19 cellular contexts compared by ENCODE assay signal in the genomic region with DNA sequence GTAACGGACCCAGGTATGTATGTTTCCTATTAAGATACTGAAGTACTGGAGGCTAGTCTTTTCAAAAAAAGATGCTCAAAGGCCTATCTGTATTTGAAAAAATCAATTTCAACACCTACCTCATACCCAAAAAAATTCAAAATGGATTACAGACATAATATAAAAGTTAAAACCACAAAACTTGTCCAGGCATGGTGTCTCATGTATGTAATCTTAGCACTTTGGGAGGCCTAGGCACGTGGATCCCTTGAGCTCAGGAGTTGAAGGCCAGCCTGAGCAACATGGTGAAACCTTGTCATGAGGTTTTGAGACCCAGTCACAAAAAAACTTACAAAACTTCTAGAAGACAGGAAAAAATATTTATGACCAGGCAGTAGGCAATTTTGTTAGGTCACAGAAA. TPM values are rescaled to one million over a fixed set of nuclear protein-coding genes. Genes with fewer than 3 reads are reported as not detected.
DNase-seq lines count a peak whose midpoint lies in the region; ATAC-seq, FAIRE-seq and TF ChIP-seq lines count a peak whose summit lies in the region.
"Had no signal": no experiment of that assay in that cellular context is flagged by ENCODE, and none has a peak within 500 bp of the region (broad histone marks: within the 10 kb centered on the region; RNA-seq: fewer than 3 reads in every experiment).

No MANE protein-coding gene starts in this region.

- H3K4me3 Mint-ChIP-seq in activated CD8-positive, alpha-beta T cell treated with anti-CD3 and anti-CD28 coated beads for 36 hours, result no peak overlapping the region
- no peak overlapping the region for H3K4me3 Mint-ChIP-seq in activated CD8-positive, alpha-beta T cell treated with anti-CD3 and anti-CD28 coated beads, Interleukin-2, amount 10 ng/mL, durations not matched to agents 7 days and 5 days
- H3K4me3 Mint-ChIP-seq in activated naive CD8-positive, alpha-beta T cell treated with anti-CD3 and anti-CD28 coated beads for 36 hours, result no peak overlapping the region
- H3K4me3 Mint-ChIP-seq in activated naive CD8-positive, alpha-beta T cell treated with anti-CD3 and anti-CD28 coated beads, Interleukin-2, amount 50 U/mL, for 24 hours, result no peak overlapping the region

- no peak overlapping the region for H3K4me3 ChIP-seq in bronchial epithelial cell (ENCODE audit: low read depth, low read length)
- H3K4me3 ChIP-seq: K562, MG63, PC-9 had no signal

- FAIRE-seq in bronchial epithelial cell (lab: Jason Lieb, UNC), result no peak
- FAIRE-seq: GM19239, H1, HTR-8/SVneo, K562 had no signal

- DNase-seq in activated CD8-positive, alpha-beta T cell treated with anti-CD3 and anti-CD28 coated beads for 36 hours, result no peak
- no peak for DNase-seq in activated CD8-positive, alpha-beta T cell treated with anti-CD3 and anti-CD28 coated beads, Interleukin-2, amount 10 ng/mL, durations not matched to agents 7 days and 5 days
- no peak for DNase-seq in activated naive CD8-positive, alpha-beta T cell treated with anti-CD3 and anti-CD28 coated beads for 36 hours
- DNase-seq in activated naive CD8-positive, alpha-beta T cell treated with anti-CD3 and anti-CD28 coated beads, Interleukin-2, amount 50 U/mL, for 24 hours, result no peak
- DNase-seq in bronchial epithelial cell (ENCODE audit: low read depth) (peak; percentile 53), NCI-H82 (lab: John Stamatoyannopoulos, UW) (no peak)
- no peak for DNase-seq in stimulated activated CD4-positive, alpha-beta T cell treated with anti-CD3 and anti-CD28 coated beads, Interleukin-4, amount 100 ng/mL, for 1 hour
- DNase-seq: Calu3, HCEC 1CT, MG63, NCI-H2029, NCI-H446, NCI-H524 treated with DMSO at 0.1 percent for 48 hours, PC-9 had no signal

- peaks cover 51% of the 10 kb centered on the region for H3K36me3 Mint-ChIP-seq in activated CD8-positive, alpha-beta T cell treated with anti-CD3 and anti-CD28 coated beads for 36 hours (ENCODE audit: low read depth)
- H3K36me3 Mint-ChIP-seq in activated CD8-positive, alpha-beta T cell treated with anti-CD3 and anti-CD28 coated beads, Interleukin-2, amount 10 ng/mL, durations not matched to agents 7 days and 5 days (ENCODE audit: low read depth), result peaks cover 60% of the 10 kb centered on the region
- H3K36me3 Mint-ChIP-seq in activated naive CD8-positive, alpha-beta T cell treated with anti-CD3 and anti-CD28 coated beads for 36 hours, result peaks cover 49% of the 10 kb centered on the region
- H3K36me3 Mint-ChIP-seq in activated naive CD8-positive, alpha-beta T cell treated with anti-CD3 and anti-CD28 coated beads, Interleukin-2, amount 50 U/mL, for 24 hours (ENCODE audit: low read depth), result peaks cover 60% of the 10 kb centered on the region

- no peak for ATAC-seq in activated CD8-positive, alpha-beta T cell treated with anti-CD3 and anti-CD28 coated beads for 36 hours
- ATAC-seq in activated CD8-positive, alpha-beta T cell treated with anti-CD3 and anti-CD28 coated beads, Interleukin-2, amount 10 ng/mL, durations not matched to agents 7 days and 5 days, result no peak
- ATAC-seq in activated naive CD8-positive, alpha-beta T cell treated with anti-CD3 and anti-CD28 coated beads, Interleukin-2, amount 50 U/mL, for 24 hours, result no peak
- ATAC-seq: K562, Right ventricle myocardium inferior had no signal

- no peaks in the 10 kb centered on the region for H3K27me3 Mint-ChIP-seq in activated CD8-positive, alpha-beta T cell treated with anti-CD3 and anti-CD28 coated beads for 36 hours
- no peaks in the 10 kb centered on the region for H3K27me3 Mint-ChIP-seq in activated CD8-positive, alpha-beta T cell treated with anti-CD3 and anti-CD28 coated beads, Interleukin-2, amount 10 ng/mL, durations not matched to agents 7 days and 5 days (ENCODE audit: low read depth)
- H3K27me3 Mint-ChIP-seq in activated naive CD8-positive, alpha-beta T cell treated with anti-CD3 and anti-CD28 coated beads for 36 hours, result no peaks in the 10 kb centered on the region
- H3K27me3 Mint-ChIP-seq in activated naive CD8-positive, alpha-beta T cell treated with anti-CD3 and anti-CD28 coated beads, Interleukin-2, amount 50 U/mL, for 24 hours, result no peaks in the 10 kb centered on the region

- H3K27ac Mint-ChIP-seq in activated CD8-positive, alpha-beta T cell treated with anti-CD3 and anti-CD28 coated beads for 36 hours, result peak overlapping the region; percentile 61
- no peak overlapping the region for H3K27ac Mint-ChIP-seq in activated CD8-positive, alpha-beta T cell treated with anti-CD3 and anti-CD28 coated beads, Interleukin-2, amount 10 ng/mL, durations not matched to agents 7 days and 5 days
- H3K27ac Mint-ChIP-seq in activated naive CD8-positive, alpha-beta T cell treated with anti-CD3 and anti-CD28 coated beads for 36 hours, result peak overlapping the region; percentile 38
- H3K27ac Mint-ChIP-seq in activated naive CD8-positive, alpha-beta T cell treated with anti-CD3 and anti-CD28 coated beads, Interleukin-2, amount 50 U/mL, for 24 hours, result no peak overlapping the region

- CTCF ChIA-PET in activated CD8-positive, alpha-beta T cell treated with anti-CD3 and anti-CD28 coated beads for 36 hours (lab: Charles Lee), result no interaction called here
- CTCF ChIA-PET in activated CD8-positive, alpha-beta T cell treated with anti-CD3 and anti-CD28 coated beads, Interleukin-2, amount 10 ng/mL, durations not matched to agents 7 days and 5 days (lab: Charles Lee), result no interaction called here

- TF ChIP-seq CTCF in activated CD8-positive, alpha-beta T cell treated with anti-CD3 and anti-CD28 coated beads for 36 hours (IDR thresholded peaks at IDR 0.05), result no peak
- no peak for TF ChIP-seq CTCF in bronchial epithelial cell (IDR thresholded peaks at IDR 0.05; ENCODE audit: insufficient read depth, low read length, severe bottlenecking)

- H3K9me3 Mint-ChIP-seq in activated CD8-positive, alpha-beta T cell treated with anti-CD3 and anti-CD28 coated beads for 36 hours, result no peaks in the 10 kb centered on the region
- H3K9me3 Mint-ChIP-seq in activated CD8-positive, alpha-beta T cell treated with anti-CD3 and anti-CD28 coated beads, Interleukin-2, amount 10 ng/mL, durations not matched to agents 7 days and 5 days (ENCODE audit: insufficient read depth), result no peaks in the 10 kb centered on the region
- H3K9me3 Mint-ChIP-seq in activated naive CD8-positive, alpha-beta T cell treated with anti-CD3 and anti-CD28 coated beads for 36 hours, result no peaks in the 10 kb centered on the region
- H3K9me3 Mint-ChIP-seq in activated naive CD8-positive, alpha-beta T cell treated with anti-CD3 and anti-CD28 coated beads, Interleukin-2, amount 50 U/mL, for 24 hours, result no peaks in the 10 kb centered on the region

- H3K27me3 ChIP-seq in bronchial epithelial cell (ENCODE audit: control insufficient read depth, insufficient read depth, low read length), result no peaks in the 10 kb centered on the region
- H3K27me3 ChIP-seq: MG63 had no signal

- POLR2A ChIA-PET in activated CD8-positive, alpha-beta T cell treated with anti-CD3 and anti-CD28 coated beads for 36 hours (lab: Charles Lee), result interaction anchor here (0.8 to 1.7 kb wide), 2 partner anchors 16 to 35 kb away, joined by 3 to 5 read pairs; a partner anchor contains a TSS
- POLR2A ChIA-PET in activated CD8-positive, alpha-beta T cell treated with anti-CD3 and anti-CD28 coated beads, Interleukin-2, amount 10 ng/mL, durations not matched to agents 7 days and 5 days (lab: Charles Lee), result no interaction called here

- H3K4me1 Mint-ChIP-seq in activated CD8-positive, alpha-beta T cell treated with anti-CD3 and anti-CD28 coated beads for 36 hours (ENCODE audit: low read depth), result peaks cover 34% of the 10 kb centered on the region
- peaks cover 7% of the 10 kb centered on the region for H3K4me1 Mint-ChIP-seq in activated CD8-positive, alpha-beta T cell treated with anti-CD3 and anti-CD28 coated beads, Interleukin-2, amount 10 ng/mL, durations not matched to agents 7 days and 5 days (ENCODE audit: low read depth)
- H3K4me1 Mint-ChIP-seq in activated naive CD8-positive, alpha-beta T cell treated with anti-CD3 and anti-CD28 coated beads for 36 hours, result peaks cover 23% of the 10 kb centered on the region
- peaks cover 49% of the 10 kb centered on the region for H3K4me1 Mint-ChIP-seq in activated naive CD8-positive, alpha-beta T cell treated with anti-CD3 and anti-CD28 coated beads, Interleukin-2, amount 50 U/mL, for 24 hours

- peaks cover 2% of the 10 kb centered on the region for H3K36me3 ChIP-seq in bronchial epithelial cell (ENCODE audit: control insufficient read depth, insufficient read depth, low read length)

- intact Hi-C loops in activated CD8-positive, alpha-beta T cell treated with anti-CD3 and anti-CD28 coated beads for 36 hours (cut with micrococcal nuclease), result loop anchor here (10.0 kb wide), 2 partner anchors 61 to 89 kb away; no protein-coding TSS in a partner anchor

RNA-seq across cellular contexts. Expression of a gene that starts 16.7 kb away (rescaled TPM):
- total RNA-seq in activated CD8-positive, alpha-beta T cell treated with anti-CD3 and anti-CD28 coated beads for 36 hours, result 100 to 1,000 TPM; 285 TPM
- 100 to 1,000 TPM; 265 to 276 TPM for total RNA-seq in activated CD8-positive, alpha-beta T cell treated with anti-CD3 and anti-CD28 coated beads, Interleukin-2, amount 10 ng/mL, durations not matched to agents 7 days and 5 days
- total RNA-seq in activated naive CD8-positive, alpha-beta T cell treated with anti-CD3 and anti-CD28 coated beads for 36 hours, result 100 to 1,000 TPM; 382 to 393 TPM
- total RNA-seq in bronchial epithelial cell, result 99.3 and 115 TPM in 2 replicates

Comparison
In these comparisons a context has a peak if more than half of its experiments do, and no peak if none do; other contexts are left out.
1. H3K27ac Mint-ChIP-seq: peak in activated CD8-positive, alpha-beta T cell treated with anti-CD3 and anti-CD28 coated beads for 36 hours (single experiment) and activated naive CD8-positive, alpha-beta T cell treated with anti-CD3 and anti-CD28 coated beads for 36 hours (single experiment); none in activated CD8-positive, alpha-beta T cell treated with anti-CD3 and anti-CD28 coated beads, Interleukin-2, amount 10 ng/mL, durations not matched to agents 7 days and 5 days (single experiment) and activated naive CD8-positive, alpha-beta T cell treated with anti-CD3 and anti-CD28 coated beads, Interleukin-2, amount 50 U/mL, for 24 hours (single experiment).